Comparison of ENCODE assay signal across 9 cellular contexts in genomic region chr17:19387921-19388521, GRCh38. TPM values are rescaled to one million over a fixed set of nuclear protein-coding genes. Genes with fewer than 3 reads are reported as not detected.
A peak's percentile ranks its signal among the peaks of the same experiment; 100 is the strongest.
DNase-seq lines count a peak whose midpoint lies in the region; FAIRE-seq and TF ChIP-seq lines count a peak whose summit lies in the region.
"Had no signal": no experiment of that assay in that cellular context is flagged by ENCODE, and none has a peak within 500 bp of the region (broad histone marks: within the 10 kb centered on the region; RNA-seq: fewer than 3 reads in every experiment).

No MANE protein-coding gene starts in this region.

- TF ChIP-seq POLR2A in endothelial cell of umbilical vein (IDR thresholded peaks at IDR 0.05; ENCODE audit: low read depth, low read length): no peak

- POLR2A ChIA-PET in endothelial cell of umbilical vein (lab: Charles Lee): no interaction called here
- POLR2A ChIA-PET in activated CD4-positive, alpha-beta memory T cell treated with anti-CD3 and anti-CD28 coated beads for 36 hours (lab: Charles Lee): no interaction called here

- H3K27ac Mint-ChIP-seq in neural crest cell (ENCODE audit: unreplicated experiment): no peak overlapping the region
- no peak overlapping the region for H3K27ac Mint-ChIP-seq in activated CD4-positive, alpha-beta memory T cell treated with anti-CD3 and anti-CD28 coated beads for 36 hours

- in situ Hi-C loops in GM13977 (cut with MboI; ENCODE audit: low pct_unique_long_range_greater_than_20kb, low sequenced_read_pairs, unreplicated experiment): no loop called here

- TSS peak; percentile 5 for BruUV-seq in endothelial cell of umbilical vein (replicated peaks; lab: Mats Ljungman, UMichigan)

- H3K27ac ChIP-seq in endothelial cell of umbilical vein (ENCODE audit: insufficient read depth, low read depth, low read length): no peak overlapping the region

- H3K9me1 ChIP-seq in endothelial cell of umbilical vein (replicated peaks; ENCODE audit: control insufficient read depth, extremely low read depth, insufficient read depth, low read length): no peaks in the 10 kb centered on the region

- peaks cover 0 to 14% of the 10 kb centered on the region in 2 experiments for H3K36me3 ChIP-seq in endothelial cell of umbilical vein (ENCODE audit: control insufficient read depth in 2 of 2, extremely low read depth in 1 of 2, insufficient read depth in 2 of 2, low read length in 2 of 2)

- H4K20me1 ChIP-seq in endothelial cell of umbilical vein (replicated peaks; ENCODE audit: control insufficient read depth, extremely low read depth, insufficient read depth, low read length): no peaks in the 10 kb centered on the region

- no peak for FAIRE-seq in endothelial cell of umbilical vein (lab: Jason Lieb, UNC)
- FAIRE-seq: G401.6 had no signal

- no peak overlapping the region for H3K4me3 ChIP-seq in AG09309 (ENCODE audit: control insufficient read depth, low read depth, low read length)
- no peak overlapping the region for H3K4me3 ChIP-seq in endothelial cell of umbilical vein (replicated peaks in 1 of 3; ENCODE audit: insufficient read depth in 1 of 3, low read depth in 1 of 3, low read length in 3 of 3)

- intact Hi-C loops in endothelial cell of umbilical vein (cut with micrococcal nuclease): no loop called here
- intact Hi-C loops in activated CD4-positive, alpha-beta memory T cell treated with anti-CD3 and anti-CD28 coated beads for 36 hours (cut with micrococcal nuclease): no loop called here

- H3K27me3 Mint-ChIP-seq in neural crest cell (ENCODE audit: low read depth): no peaks in the 10 kb centered on the region
- no peaks in the 10 kb centered on the region for H3K27me3 Mint-ChIP-seq in activated CD4-positive, alpha-beta memory T cell treated with anti-CD3 and anti-CD28 coated beads for 36 hours

- CTCF ChIA-PET in endothelial cell of umbilical vein (lab: Charles Lee): interaction anchor here (1.1 to 1.5 kb wide), 3 partner anchors 10 to 59 kb away, joined by 3 to 4 read pairs (median 4); partner anchors contain the start of gene MAPK7
- CTCF ChIA-PET in activated CD4-positive, alpha-beta memory T cell treated with anti-CD3 and anti-CD28 coated beads for 36 hours (lab: Charles Lee): no interaction called here

- dilution Hi-C loops in endothelial cell of umbilical vein (cut with MboI; ENCODE audit: extremely low pct_ligation_motif_present, low sequenced_read_pairs): no loop called here

- no peaks in the 10 kb centered on the region for H3K9me3 Mint-ChIP-seq in neural crest cell
- no peaks in the 10 kb centered on the region for H3K9me3 Mint-ChIP-seq in activated CD4-positive, alpha-beta memory T cell treated with anti-CD3 and anti-CD28 coated beads for 36 hours

- no peaks in the 10 kb centered on the region for H3K79me2 ChIP-seq in endothelial cell of umbilical vein (ENCODE audit: control insufficient read depth, insufficient read depth, low read length)

- H3K4me1 Mint-ChIP-seq in neural crest cell: peaks cover 20% of the 10 kb centered on the region
- H3K4me1 Mint-ChIP-seq in activated CD4-positive, alpha-beta memory T cell treated with anti-CD3 and anti-CD28 coated beads for 36 hours (ENCODE audit: low read depth): peaks cover 4% of the 10 kb centered on the region

- H2AFZ ChIP-seq in endothelial cell of umbilical vein (ENCODE audit: low read depth, low read length): no peak overlapping the region

- peak overlapping the region; percentile 50 for H3K4me3 Mint-ChIP-seq in neural crest cell
- no peak overlapping the region for H3K4me3 Mint-ChIP-seq in activated CD4-positive, alpha-beta memory T cell treated with anti-CD3 and anti-CD28 coated beads for 36 hours

- no peak overlapping the region for H3K9ac ChIP-seq in endothelial cell of umbilical vein (replicated peaks; ENCODE audit: extremely low read depth, insufficient read depth, low read length)

- DNase-seq in AG09309 (ENCODE audit: low read depth) (peak; percentile 40), NCI-H2171 (lab: John Stamatoyannopoulos, UW) (peak; percentile 45), endothelial cell of umbilical vein (ENCODE audit: low read depth, low spot score) (no peak), neural crest cell (ENCODE audit: low read depth, low spot score) (no peak), GM13977 (ENCODE audit: low spot score) (no peak)
- DNase-seq in stimulated activated naive CD4-positive, alpha-beta T cell treated with Interleukin-2 at 50 U/mL for 16 hours (lab: John Stamatoyannopoulos, UW): no peak
- no peak for DNase-seq in activated naive CD4-positive, alpha-beta T cell treated with Interleukin-2 at 50 U/mL for 16 hours
- no peak for DNase-seq in activated CD4-positive, alpha-beta memory T cell treated with anti-CD3 and anti-CD28 coated beads for 36 hours

- no peak overlapping the region for H3K4me2 ChIP-seq in endothelial cell of umbilical vein (ENCODE audit: insufficient read depth, low read length)

- no peak for TF ChIP-seq CTCF in AG09309 (IDR thresholded peaks at IDR 0.05; ENCODE audit: control insufficient read depth, insufficient read depth, low read depth, low read length, missing control alignments)
- no peak for TF ChIP-seq CTCF in endothelial cell of umbilical vein (IDR thresholded peaks at IDR 0.05; ENCODE audit: extremely low read depth in 1 of 2, insufficient read depth in 1 of 2, low read depth in 1 of 2, low read length in 2 of 2)
- no peak for TF ChIP-seq CTCF in neural crest cell (conservative IDR thresholded peaks at IDR 0.05)
- no peak for TF ChIP-seq CTCF in GM13977 (IDR thresholded peaks at IDR 0.05; ENCODE audit: extremely low read depth, insufficient read depth, missing control alignments)

- H3K27me3 ChIP-seq in endothelial cell of umbilical vein (ENCODE audit: control insufficient read depth in 2 of 2, insufficient read depth in 2 of 2, low read length in 2 of 2): peaks cover 9 to 16% of the 10 kb centered on the region in 2 experiments

- no peaks in the 10 kb centered on the region for H3K4me1 ChIP-seq in endothelial cell of umbilical vein (ENCODE audit: control insufficient read depth, extremely low read depth, insufficient read depth, low read length)

- no peaks in the 10 kb centered on the region for H3K9me3 ChIP-seq in endothelial cell of umbilical vein (replicated peaks; ENCODE audit: control insufficient read depth, insufficient read depth, low read length)

- peaks cover 5% of the 10 kb centered on the region for H3K36me3 Mint-ChIP-seq in neural crest cell (ENCODE audit: low read depth)
- peaks cover 1% of the 10 kb centered on the region for H3K36me3 Mint-ChIP-seq in activated CD4-positive, alpha-beta memory T cell treated with anti-CD3 and anti-CD28 coated beads for 36 hours

RNA-seq across cellular contexts. Expression of gene MFAP4, which starts 1.0 kb away (rescaled TPM):
- not detected in 2 replicates for total RNA-seq in endothelial cell of umbilical vein
- not detected in 2 replicates for polyA plus RNA-seq in endothelial cell of umbilical vein
- not detected in 2 replicates for polyA plus RNA-seq in endothelial cell of umbilical vein (2011; cell fraction: cytosol; rRNA removed)
- polyA plus RNA-seq in endothelial cell of umbilical vein (2011; cell fraction: nucleus; rRNA removed): not detected in 2 replicates
- 0.29 TPM in 1 of 2 replicates, not detected in the other for polyA plus RNA-seq in endothelial cell of umbilical vein (2012)
- polyA minus RNA-seq in endothelial cell of umbilical vein: not detected in 2 replicates
- not detected for polyA minus RNA-seq in endothelial cell of umbilical vein (2011; cell fraction: cytosol; rRNA and poly(A)+ RNA removed)
- polyA minus RNA-seq in endothelial cell of umbilical vein (2011; cell fraction: nucleus; rRNA and poly(A)+ RNA removed): not detected in 2 replicates
- 0.26 and 0.43 TPM in 2 replicates for total RNA-seq in neural crest cell
- total RNA-seq in activated CD4-positive, alpha-beta memory T cell treated with anti-CD3 and anti-CD28 coated beads for 36 hours: not detected

RNA-seq across cellular contexts. Expression of gene MAPK7, which starts 9.7 kb away (rescaled TPM):
- total RNA-seq in endothelial cell of umbilical vein: 26.0 and 30.7 TPM in 2 replicates
- polyA plus RNA-seq in endothelial cell of umbilical vein: 16.8 and 17.2 TPM in 2 replicates
- 12.4 and 14.9 TPM in 2 replicates for polyA plus RNA-seq in endothelial cell of umbilical vein (2011; cell fraction: cytosol; rRNA removed)
- polyA plus RNA-seq in endothelial cell of umbilical vein (2011; cell fraction: nucleus; rRNA removed): 25.6 and 30.1 TPM in 2 replicates
- 17.8 and 21.8 TPM in 2 replicates for polyA plus RNA-seq in endothelial cell of umbilical vein (2012)
- polyA minus RNA-seq in endothelial cell of umbilical vein: 36.6 and 36.7 TPM in 2 replicates
- polyA minus RNA-seq in endothelial cell of umbilical vein (2011; cell fraction: cytosol; rRNA and poly(A)+ RNA removed): 9.1 TPM
- polyA minus RNA-seq in endothelial cell of umbilical vein (2011; cell fraction: nucleus; rRNA and poly(A)+ RNA removed): 24.8 and 29.8 TPM in 2 replicates
- total RNA-seq in neural crest cell: 39.3 and 39.5 TPM in 2 replicates
- 10 to 100 TPM; 15.4 to 17.2 TPM for total RNA-seq in activated CD4-positive, alpha-beta memory T cell treated with anti-CD3 and anti-CD28 coated beads for 36 hours

RNA-seq across cellular contexts. Expression of gene RNF112, which starts 23.0 kb away (rescaled TPM):
- total RNA-seq in endothelial cell of umbilical vein (0.11 TPM in 1 of 2 replicates, not detected in the other), neural crest cell (0.84 and 1.2 TPM in 2 replicates)
- polyA plus RNA-seq in endothelial cell of umbilical vein: 0.05 and 0.06 TPM in 2 replicates
- polyA plus RNA-seq in endothelial cell of umbilical vein (2011; cell fraction: cytosol; rRNA removed): 0.03 TPM in 2 replicates
- polyA plus RNA-seq in endothelial cell of umbilical vein (2011; cell fraction: nucleus; rRNA removed): 0.28 and 1.1 TPM in 2 replicates
- 0.11 and 0.12 TPM in 2 replicates for polyA plus RNA-seq in endothelial cell of umbilical vein (2012)
- not detected in 2 replicates for polyA minus RNA-seq in endothelial cell of umbilical vein
- polyA minus RNA-seq in endothelial cell of umbilical vein (2011; cell fraction: cytosol; rRNA and poly(A)+ RNA removed): not detected
- polyA minus RNA-seq in endothelial cell of umbilical vein (2011; cell fraction: nucleus; rRNA and poly(A)+ RNA removed): not detected in 2 replicates
- under 1 TPM; 0.86 to 0.97 TPM for total RNA-seq in activated CD4-positive, alpha-beta memory T cell treated with anti-CD3 and anti-CD28 coated beads for 36 hours

RNA-seq across cellular contexts. Expression of gene B9D1, which starts 25.5 kb away (rescaled TPM):
- total RNA-seq in endothelial cell of umbilical vein (17.9 and 20.5 TPM in 2 replicates), neural crest cell (15.4 and 17.9 TPM in 2 replicates)
- polyA plus RNA-seq in endothelial cell of umbilical vein: 55.8 and 66.0 TPM in 2 replicates
- polyA plus RNA-seq in endothelial cell of umbilical vein (2011; cell fraction: cytosol; rRNA removed): 61.3 TPM in 2 replicates
- polyA plus RNA-seq in endothelial cell of umbilical vein (2011; cell fraction: nucleus; rRNA removed): 32.8 and 53.9 TPM in 2 replicates
- 21.0 and 27.2 TPM in 2 replicates for polyA plus RNA-seq in endothelial cell of umbilical vein (2012)
- polyA minus RNA-seq in endothelial cell of umbilical vein: 40.3 and 46.5 TPM in 2 replicates
- 20.5 TPM for polyA minus RNA-seq in endothelial cell of umbilical vein (2011; cell fraction: cytosol; rRNA and poly(A)+ RNA removed)
- polyA minus RNA-seq in endothelial cell of umbilical vein (2011; cell fraction: nucleus; rRNA and poly(A)+ RNA removed): 13.0 and 17.7 TPM in 2 replicates
- total RNA-seq in activated CD4-positive, alpha-beta memory T cell treated with anti-CD3 and anti-CD28 coated beads for 36 hours: 1 to 10 TPM; 7.2 to 7.6 TPM

Comparison
In these comparisons a context has a peak if more than half of its experiments do, and no peak if none do; other contexts are left out.
1. DNase-seq: peak in AG09309 (single experiment) and NCI-H2171 (single experiment); none in endothelial cell of umbilical vein (single experiment), neural crest cell (single experiment), stimulated activated naive CD4-positive, alpha-beta T cell treated with Interleukin-2 at 50 U/mL for 16 hours (single experiment), GM13977 (single experiment), activated naive CD4-positive, alpha-beta T cell treated with Interleukin-2 at 50 U/mL for 16 hours (single experiment) and activated CD4-positive, alpha-beta memory T cell treated with anti-CD3 and anti-CD28 coated beads for 36 hours (single experiment).